In the genomic region with DNA sequence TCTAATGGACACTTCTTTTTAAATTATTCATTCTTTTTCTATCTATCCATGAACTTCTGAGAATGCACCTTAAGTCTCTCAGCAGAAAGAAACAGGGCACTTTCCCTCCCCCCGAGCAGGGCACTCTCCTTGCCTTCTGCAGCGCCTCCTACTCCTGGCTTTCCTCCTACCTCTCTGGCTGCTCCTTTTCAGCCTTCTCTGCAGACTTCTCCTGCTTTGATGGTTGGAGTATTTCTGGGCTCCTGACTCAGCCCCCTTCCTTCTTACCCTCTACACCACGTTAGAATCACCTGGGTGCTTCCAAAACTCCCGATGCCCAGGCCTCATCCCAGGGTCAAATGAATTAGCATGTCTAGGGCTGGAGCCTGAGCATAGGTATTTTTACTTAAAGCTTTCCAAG, we compare ENCODE assay signal across 20 cellular contexts. TPM values are rescaled to one million over a fixed set of nuclear protein-coding genes. Genes with fewer than 3 reads are reported as not detected.
DNase-seq lines count a peak whose midpoint lies in the region; ATAC-seq and TF ChIP-seq lines count a peak whose summit lies in the region.
"Had no signal": no experiment of that assay in that cellular context is flagged by ENCODE, and none has a peak within 500 bp of the region (broad histone marks: within the 10 kb centered on the region; RNA-seq: fewer than 3 reads in every experiment).

No MANE protein-coding gene starts in this region.

- peak overlapping the region in 11 of 12 donors; percentile 31 to 98 (median 92) for H3K27ac ChIP-seq in heart left ventricle
- no peak overlapping the region for H3K27ac ChIP-seq in sigmoid colon
- H3K27ac ChIP-seq: HL-60 had no signal

- H3K4me3 ChIP-seq in heart left ventricle (no peak overlapping the region), sigmoid colon (no peak overlapping the region)
- H3K4me3 ChIP-seq: GM23338, HAP-1 had no signal

- TF ChIP-seq CTCF in heart left ventricle (IDR thresholded peaks at IDR 0.05) (no peak), sigmoid colon (IDR thresholded peaks at IDR 0.05) (no peak)

- no peaks in the 10 kb centered on the region for H3K9me3 ChIP-seq in heart left ventricle
- no peaks in the 10 kb centered on the region for H3K9me3 ChIP-seq in sigmoid colon
- H3K9me3 ChIP-seq: HAP-1 had no signal

- DNase-seq in heart left ventricle (peak in 1 of 5 donors; percentile 10), Right ventricle myocardium inferior (ENCODE audit: missing footprints) (no peak), HuH-7 (ENCODE audit: low spot score) (peak; percentile 1), hepatic stellate cell (ENCODE audit: low spot score) (peak; percentile 1), sigmoid colon (peak; percentile 25)
- DNase-seq: DMS79, NCI-H1048, NCI-H1436, NCI-H187 treated with DMSO at 0.1 percent for 48 hours, NCI-H2107, NCI-H446 treated with DMSO at 0.1 percent for 48 hours, NCI-H526 treated with DMSO at 0.1 percent for 48 hours had no signal

- H3K27me3 ChIP-seq in heart left ventricle = peaks cover 0 to 42% (median 12%) of the 10 kb centered on the region in 9 donors
- H3K27me3 ChIP-seq in sigmoid colon = peaks cover 6 to 21% (median 20%) of the 10 kb centered on the region in 3 donors

- H3K4me1 ChIP-seq in heart left ventricle (peaks cover 0 to 82% (median 20%) of the 10 kb centered on the region in 12 donors), sigmoid colon (peaks cover 0 to 18% (median 14%) of the 10 kb centered on the region in 4 donors)

- ATAC-seq in heart left ventricle = no peak
- no peak for ATAC-seq in Right ventricle myocardium inferior
- no peak for ATAC-seq in GM18861 (IDR thresholded peaks at IDR 0.05; ENCODE audit: unreplicated experiment)
- ATAC-seq in HG03039 (IDR thresholded peaks at IDR 0.05; ENCODE audit: unreplicated experiment) = no peak

- intact Hi-C loops in heart left ventricle (cut with DNase I) (loop anchor here in 3 of 10 donors (5.0 kb wide), 2 partner anchors 64 to 69 kb away; no protein-coding TSS in a partner anchor), Right ventricle myocardium inferior (cut with DNase I) (no loop called here), sigmoid colon (cut with DNase I) (no loop called here)

- no peaks in the 10 kb centered on the region for H3K36me3 ChIP-seq in heart left ventricle
- no peaks in the 10 kb centered on the region for H3K36me3 ChIP-seq in sigmoid colon
- H3K36me3 ChIP-seq: HAP-1 had no signal

- no peak for TF ChIP-seq POLR2A in heart left ventricle (IDR thresholded peaks at IDR 0.05)
- no peak for TF ChIP-seq POLR2A in sigmoid colon (IDR thresholded peaks at IDR 0.05)

- 60 to 72% (median 69%) methylated on average over 4 of the region's 4 CpGs for WGBS in heart left ventricle, 4 donors
- WGBS in sigmoid colon, 2 donors = 87 to 94% methylated on average over 4 of the region's 4 CpGs

- TF ChIP-seq EP300 in sigmoid colon (IDR thresholded peaks at IDR 0.05) = no peak

RNA-seq across cellular contexts. Expression of a gene that starts 3.4 kb away (rescaled TPM):
- total RNA-seq in heart left ventricle (100 to 1,000 TPM; 133 to 242 (median 198) TPM), Right ventricle myocardium inferior (163 TPM), sigmoid colon (1 to 10 TPM in 1 of 4 donors, under 1 TPM in 3; 0.33 to 1.9 (median 0.77) TPM)
- polyA plus RNA-seq in heart left ventricle (10 to 100 TPM; 88.4 to 92.5 TPM), sigmoid colon (under 1 TPM; under 0.01 to 0.51 (median 0.23) TPM)
- total RNA-seq: HepG2, HT-29 had no signal
- polyA plus RNA-seq: CD14-positive monocyte had no signal

Comparison
In these comparisons a context has a peak if more than half of its experiments do, and no peak if none do; other contexts are left out.
1. H3K27ac ChIP-seq: peak in heart left ventricle (11 of 12); none in sigmoid colon (0 of 4).
2. RNA of a gene that starts 3.4 kb away (total RNA-seq): 133 to 242 TPM in heart left ventricle and 163 TPM in Right ventricle myocardium inferior (single experiment); 0.33 to 1.9 TPM in sigmoid colon; every median in the first group is over 10 times any median in the second.